ENCODE assay signal across 8 cellular contexts in genomic region chr13:23980160-23980551, GRCh38.
A peak's percentile ranks its signal among the peaks of the same experiment; 100 is the strongest.
DNase-seq lines count a peak whose midpoint lies in the region; ATAC-seq and TF ChIP-seq lines count a peak whose summit lies in the region.

No MANE protein-coding gene starts in this region.

- H3K27ac ChIP-seq in Panc1 (ENCODE audit: low read length) = no peak overlapping the region

- ATAC-seq in GM19395 (IDR thresholded peaks at IDR 0.05; ENCODE audit: unreplicated experiment) (peak; percentile 93), HG03460 (IDR thresholded peaks at IDR 0.05; ENCODE audit: unreplicated experiment) (peak; percentile 79), Panc1 (peak; percentile 71), natural killer cell (peak; percentile 83 to 92 (median 90))

- H3K9me3 ChIP-seq in Panc1 (ENCODE audit: control insufficient read depth, insufficient read depth, low read depth, low read length) = no peaks in the 10 kb centered on the region

- DNase-seq in BJ (ENCODE audit: low read depth) (no peak), Panc1 (ENCODE audit: low read depth, low spot score) (no peak), fibroblast of the conjunctiva (ENCODE audit: low read depth) (peak; percentile 51), natural killer cell (peak; percentile 96)
- DNase-seq in activated T-helper 9 cell treated with anti-CD3 and anti-CD28 coated beads, Interleukin-2, amount 50 U/mL, for 16 hours (ENCODE audit: low read depth) = peak; percentile 81
- peak; percentile 59 to 77 (median 72) for DNase-seq in stimulated activated naive CD4-positive, alpha-beta T cell (lab: John Stamatoyannopoulos, UW)

- no TSS peak for BruUV-seq in Panc1 (replicated peaks; lab: Mats Ljungman, UMichigan)

- no peaks in the 10 kb centered on the region for H3K4me1 ChIP-seq in Panc1 (ENCODE audit: control insufficient read depth, insufficient read depth, low read length)

- H3K27me3 Mint-ChIP-seq in natural killer cell (ENCODE audit: low read depth in 2 of 2) = peaks cover 8 to 13% of the 10 kb centered on the region in 2 donors

- CTCF ChIA-PET in BJ (lab: Yijun Ruan, JAX) (interaction anchor here (0.9 to 1.7 kb wide), 3 partner anchors 20 to 62 kb away, joined by 3 to 4 read pairs (median 3); no protein-coding TSS in a partner anchor), Panc1 (lab: Charles Lee) (no interaction called here)

- no peaks in the 10 kb centered on the region for H3K9me3 Mint-ChIP-seq in natural killer cell

- in situ Hi-C loops in Panc1 (cut with HindIII; ENCODE audit: low pct_unique_long_range_greater_than_20kb, low sequenced_read_pairs) = no loop called here

- TF ChIP-seq CTCF in BJ (IDR thresholded peaks at IDR 0.05; ENCODE audit: insufficient read depth, low read depth, low read length) (no peak), Panc1 (IDR thresholded peaks at IDR 0.05) (no peak), natural killer cell (IDR thresholded peaks at IDR 0.05) (no peak)

- peaks cover 16 to 17% of the 10 kb centered on the region in 2 donors for H3K4me1 Mint-ChIP-seq in natural killer cell

- POLR2A ChIA-PET in BJ (lab: Charles Lee) = no interaction called here
- POLR2A ChIA-PET in Panc1 (lab: Charles Lee) = no interaction called here

- H3K27me3 ChIP-seq in BJ (ENCODE audit: control insufficient read depth, insufficient read depth, low read length) (no peaks in the 10 kb centered on the region), Panc1 (ENCODE audit: control insufficient read depth, insufficient read depth, low read length) (peaks cover 8% of the 10 kb centered on the region)

- H3K27ac Mint-ChIP-seq in natural killer cell = peak overlapping the region; percentile 90 to 93

- H3K36me3 ChIP-seq in BJ (ENCODE audit: control insufficient read depth, insufficient read depth, low read length) (no peaks in the 10 kb centered on the region), Panc1 (ENCODE audit: control insufficient read depth, insufficient read depth, low read length) (no peaks in the 10 kb centered on the region)

- intact Hi-C loops in Panc1 (cut with micrococcal nuclease; ENCODE audit: unreplicated experiment) = no loop called here
- intact Hi-C loops in natural killer cell (cut with micrococcal nuclease) = loop anchor here (1.0 to 5.0 kb wide), 3 partner anchors 13 to 292 kb away; no protein-coding TSS in a partner anchor

- no peaks in the 10 kb centered on the region for H3K36me3 Mint-ChIP-seq in natural killer cell

- H3K4me3 ChIP-seq in BJ (ENCODE audit: low read depth, low read length) = peak overlapping the region; percentile 60
- H3K4me3 ChIP-seq in Panc1 (ENCODE audit: low read depth in 2 of 2, low read length in 2 of 2) = peak overlapping the region; percentile 46 to 52

- H3K4me3 Mint-ChIP-seq in natural killer cell = peak overlapping the region; percentile 91

Comparison
In these comparisons a context has a peak if more than half of its experiments do, and no peak if none do; other contexts are left out.
1. DNase-seq: peak in activated T-helper 9 cell treated with anti-CD3 and anti-CD28 coated beads, Interleukin-2, amount 50 U/mL, for 16 hours (single experiment), fibroblast of the conjunctiva (single experiment), natural killer cell (single experiment) and stimulated activated naive CD4-positive, alpha-beta T cell (6 of 6); none in BJ (single experiment) and Panc1 (single experiment).
2. Peak in every context shown above with its lines, with median percentiles within 50 percentile points of each other: ATAC-seq.